In genomic region chr2:145483854-145484253, GRCh38 we compare ENCODE assay signal across 23 cellular contexts.
A peak's percentile ranks its signal among the peaks of the same experiment; 100 is the strongest.
DNase-seq lines count a peak whose midpoint lies in the region; ATAC-seq, FAIRE-seq and TF ChIP-seq lines count a peak whose summit lies in the region.
"Had no signal": no experiment of that assay in that cellular context is flagged by ENCODE, and none has a peak within 500 bp of the region (broad histone marks: within the 10 kb centered on the region; RNA-seq: fewer than 3 reads in every experiment).

No MANE protein-coding gene starts in this region.

- peaks cover 7% of the 10 kb centered on the region for H3K9me3 Mint-ChIP-seq in MCF 10A (ENCODE audit: unreplicated experiment)
- H3K9me3 Mint-ChIP-seq: CD4-positive, alpha-beta T cell; CD8-positive, alpha-beta memory T cell; H9 had no signal

- H3K4me1 Mint-ChIP-seq in MCF 10A (ENCODE audit: insufficient read depth, unreplicated experiment), result peaks cover 20% of the 10 kb centered on the region
- H3K4me1 Mint-ChIP-seq: CD8-positive, alpha-beta memory T cell had no signal

- no peak overlapping the region for H3K4me3 Mint-ChIP-seq in MCF 10A (ENCODE audit: unreplicated experiment)
- H3K4me3 Mint-ChIP-seq: B cell; CD14-positive monocyte; CD4-positive, alpha-beta T cell; CD8-positive, alpha-beta memory T cell; H9 had no signal

- no peak overlapping the region for H3K4me2 ChIP-seq in OCI-LY1 (ENCODE audit: low read length)
- no peak overlapping the region for H3K4me2 ChIP-seq in endothelial cell of umbilical vein (ENCODE audit: insufficient read depth, low read length)

- CTCF ChIA-PET in MCF 10A (lab: Yijun Ruan, JAX), result interaction anchor here (0.6 to 1.1 kb wide), 3 partner anchors 81 to 980 kb away, joined by 3 read pairs; no protein-coding TSS in a partner anchor
- CTCF ChIA-PET in endothelial cell of umbilical vein (lab: Charles Lee), result interaction anchor here (1.5 kb wide), 1 partner anchor 269 kb away, joined by 3 read pairs; no protein-coding TSS in a partner anchor

- H3K4me3 ChIP-seq in breast epithelium, result no peak overlapping the region
- no peak overlapping the region for H3K4me3 ChIP-seq in OCI-LY1 (ENCODE audit: low read depth, low read length, poor library complexity, severe bottlenecking)
- H3K4me3 ChIP-seq in endothelial cell of umbilical vein (replicated peaks in 1 of 3; ENCODE audit: insufficient read depth in 1 of 3, low read depth in 1 of 3, low read length in 3 of 3), result no peak overlapping the region
- H3K4me3 ChIP-seq: A549; BLaER1 treated with 17β-estradiol and CSF1 and Interleukin-3, amounts not matched to agents 10 nM and 100 nM had no signal

- peak; percentile 37 for FAIRE-seq in endothelial cell of umbilical vein (lab: Jason Lieb, UNC)
- FAIRE-seq: A549, D721Med, GM12891, GM18507, H1 had no signal

- no peaks in the 10 kb centered on the region for H4K20me1 ChIP-seq in OCI-LY1 (ENCODE audit: insufficient read depth, low read length)
- H4K20me1 ChIP-seq in endothelial cell of umbilical vein (replicated peaks; ENCODE audit: control insufficient read depth, extremely low read depth, insufficient read depth, low read length), result no peaks in the 10 kb centered on the region
- H4K20me1 ChIP-seq: BLaER1 treated with 17β-estradiol and CSF1 and Interleukin-3, amounts not matched to agents 10 nM and 100 nM had no signal

- TF ChIP-seq POLR2A in breast epithelium (IDR thresholded peaks at IDR 0.05) (no peak), endothelial cell of umbilical vein (IDR thresholded peaks at IDR 0.05; ENCODE audit: low read depth, low read length) (no peak)

- H3K9ac ChIP-seq in OCI-LY1 (ENCODE audit: low read length) (no peak overlapping the region), endothelial cell of umbilical vein (replicated peaks; ENCODE audit: extremely low read depth, insufficient read depth, low read length) (no peak overlapping the region)
- H3K9ac ChIP-seq: BLaER1 treated with 17β-estradiol and CSF1 and Interleukin-3, amounts not matched to agents 10 nM and 100 nM had no signal

- no peak for ATAC-seq in HG03342 (IDR thresholded peaks at IDR 0.05; ENCODE audit: unreplicated experiment)

- H3K79me2 ChIP-seq in OCI-LY1 (ENCODE audit: insufficient read depth, low read length) (no peaks in the 10 kb centered on the region), endothelial cell of umbilical vein (ENCODE audit: control insufficient read depth, insufficient read depth, low read length) (no peaks in the 10 kb centered on the region)

- no peaks in the 10 kb centered on the region for H3K9me1 ChIP-seq in endothelial cell of umbilical vein (replicated peaks; ENCODE audit: control insufficient read depth, extremely low read depth, insufficient read depth, low read length)

- no peaks in the 10 kb centered on the region for H3K27me3 Mint-ChIP-seq in MCF 10A (ENCODE audit: insufficient read depth, unreplicated experiment)
- H3K27me3 Mint-ChIP-seq: B cell; CD4-positive, alpha-beta T cell; CD8-positive, alpha-beta memory T cell had no signal

- peak overlapping the region; percentile 91 for H3K27ac Mint-ChIP-seq in MCF 10A (ENCODE audit: low read depth, unreplicated experiment)
- H3K27ac Mint-ChIP-seq: B cell; CD14-positive monocyte; CD4-positive, alpha-beta T cell; CD8-positive, alpha-beta memory T cell; H9 had no signal

- H3K36me3 ChIP-seq in breast epithelium, result no peaks in the 10 kb centered on the region
- no peaks in the 10 kb centered on the region for H3K36me3 ChIP-seq in OCI-LY1 (ENCODE audit: insufficient read depth, low read length)
- no peaks in the 10 kb centered on the region for H3K36me3 ChIP-seq in endothelial cell of umbilical vein (ENCODE audit: control insufficient read depth in 2 of 2, extremely low read depth in 1 of 2, insufficient read depth in 2 of 2, low read length in 2 of 2)
- H3K36me3 ChIP-seq: BLaER1 treated with 17β-estradiol and CSF1 and Interleukin-3, amounts not matched to agents 10 nM and 100 nM had no signal

- H2AFZ ChIP-seq in OCI-LY1 (ENCODE audit: low read length) (peak overlapping the region; percentile 72; the same call in 1 of the 2 replicates), endothelial cell of umbilical vein (ENCODE audit: low read depth, low read length) (no peak overlapping the region)

- H3K9me2 ChIP-seq in OCI-LY1 (ENCODE audit: low read depth, low read length), result no peaks in the 10 kb centered on the region

- DNase-seq in MCF 10A (ENCODE audit: unreplicated experiment) (no peak), breast epithelium (ENCODE audit: low spot score in 2 of 2) (no peak), endothelial cell of umbilical vein (ENCODE audit: low read depth, low spot score) (no peak), NCI-H526 treated with DMSO at 0.1 percent for 48 hours (lab: John Stamatoyannopoulos, UW) (no peak), 8988T (no peak), AG08395 (ENCODE audit: low spot score) (no peak)
- DNase-seq: CD4-positive, alpha-beta T cell; CD8-positive, alpha-beta memory T cell; DMS 273 treated with DMSO at 0.1 percent for 48 hours; DMS79; GDM1; H9 had no signal

- H3K27ac ChIP-seq in breast epithelium (no peak overlapping the region), OCI-LY1 (ENCODE audit: low read depth, low read length, poor library complexity, severe bottlenecking) (peak overlapping the region; percentile 61), endothelial cell of umbilical vein (ENCODE audit: insufficient read depth, low read depth, low read length) (no peak overlapping the region)
- H3K27ac ChIP-seq: 22Rv1; BLaER1 treated with 17β-estradiol and CSF1 and Interleukin-3, amounts not matched to agents 10 nM and 100 nM had no signal

- H3K9me3 ChIP-seq in breast epithelium (no peaks in the 10 kb centered on the region), OCI-LY1 (ENCODE audit: low read length) (no peaks in the 10 kb centered on the region), endothelial cell of umbilical vein (replicated peaks; ENCODE audit: control insufficient read depth, insufficient read depth, low read length) (no peaks in the 10 kb centered on the region)
- H3K9me3 ChIP-seq: A549 had no signal

- dilution Hi-C loops in endothelial cell of umbilical vein (cut with MboI; ENCODE audit: extremely low pct_ligation_motif_present, low sequenced_read_pairs), result no loop called here

- TF ChIP-seq CTCF in MCF 10A (IDR thresholded peaks at IDR 0.05; ENCODE audit: unreplicated experiment) (no peak), breast epithelium (IDR thresholded peaks at IDR 0.05) (no peak), OCI-LY1 (IDR thresholded peaks at IDR 0.05; ENCODE audit: low read length) (no peak), endothelial cell of umbilical vein (IDR thresholded peaks at IDR 0.05; ENCODE audit: extremely low read depth in 1 of 2, insufficient read depth in 1 of 2, low read depth in 1 of 2, low read length in 2 of 2) (no peak)

- BruUV-seq in MCF 10A (replicated peaks; lab: Mats Ljungman, UMichigan) (no TSS peak), endothelial cell of umbilical vein (replicated peaks; lab: Mats Ljungman, UMichigan) (no TSS peak)

- POLR2A ChIA-PET in MCF 10A (lab: Yijun Ruan, JAX), result interaction anchor here (1.2 kb wide), 1 partner anchor 1385 kb away, joined by 4 read pairs; no protein-coding TSS in a partner anchor
- POLR2A ChIA-PET in endothelial cell of umbilical vein (lab: Charles Lee), result no interaction called here

- intact Hi-C loops in MCF 10A (cut with micrococcal nuclease), result loop anchor here (1.0 to 10.0 kb wide), 6 partner anchors 268 to 1972 kb away; no protein-coding TSS in a partner anchor
- intact Hi-C loops in breast epithelium (cut with DNase I; ENCODE audit: low total_unique reads), result no loop called here
- intact Hi-C loops in endothelial cell of umbilical vein (cut with micrococcal nuclease), result loop anchor here (10.0 kb wide), 1 partner anchor 679 kb away; no protein-coding TSS in a partner anchor

- no peaks in the 10 kb centered on the region for H3K4me1 ChIP-seq in breast epithelium
- H3K4me1 ChIP-seq in OCI-LY1 (ENCODE audit: insufficient read depth, low read length, severe bottlenecking), result peaks cover 18% of the 10 kb centered on the region
- no peaks in the 10 kb centered on the region for H3K4me1 ChIP-seq in endothelial cell of umbilical vein (ENCODE audit: control insufficient read depth, extremely low read depth, insufficient read depth, low read length)

- no peaks in the 10 kb centered on the region for H3F3A ChIP-seq in OCI-LY1 (ENCODE audit: insufficient read depth, low read length)

- no peaks in the 10 kb centered on the region for H3K27me3 ChIP-seq in breast epithelium
- H3K27me3 ChIP-seq in OCI-LY1 (ENCODE audit: insufficient read depth, low read length), result no peaks in the 10 kb centered on the region
- no peaks in the 10 kb centered on the region for H3K27me3 ChIP-seq in endothelial cell of umbilical vein (ENCODE audit: control insufficient read depth in 2 of 2, insufficient read depth in 2 of 2, low read length in 2 of 2)
- H3K27me3 ChIP-seq: BLaER1 treated with 17β-estradiol and CSF1 and Interleukin-3, amounts not matched to agents 10 nM and 100 nM had no signal

- H3K36me3 Mint-ChIP-seq in MCF 10A (ENCODE audit: insufficient read depth, unreplicated experiment), result no peaks in the 10 kb centered on the region
- H3K36me3 Mint-ChIP-seq: CD14-positive monocyte; CD8-positive, alpha-beta memory T cell had no signal

TF ChIP-seq in endothelial cell of umbilical vein, 7 proteins besides CTCF, POLR2A, EP300 and RAD21:
- TF ChIP-seq MYC (IDR thresholded peaks at IDR 0.05; ENCODE audit: low read depth, low read length) (no peak), JUN (IDR thresholded peaks at IDR 0.05; ENCODE audit: borderline replicate concordance, insufficient read depth, insufficient read length, low read depth) (no peak), EZH2 (IDR thresholded peaks at IDR 0.05; ENCODE audit: borderline replicate concordance, low read depth, low read length, severe bottlenecking) (no peak), GATA2 (IDR thresholded peaks at IDR 0.05; ENCODE audit: insufficient read depth, insufficient read length, low read depth, low read length) (no peak), FOS (IDR thresholded peaks at IDR 0.05; ENCODE audit: borderline replicate concordance, insufficient read depth, low read length) (no peak), POLR2AphosphoS5 (IDR thresholded peaks at IDR 0.05; ENCODE audit: insufficient read depth, low read depth, low read length) (no peak)
- TF ChIP-seq, protein P1, sequence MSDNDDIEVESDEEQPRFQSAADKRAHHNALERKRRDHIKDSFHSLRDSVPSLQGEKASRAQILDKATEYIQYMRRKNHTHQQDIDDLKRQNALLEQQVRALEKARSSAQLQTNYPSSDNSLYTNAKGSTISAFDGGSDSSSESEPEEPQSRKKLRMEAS (IDR thresholded peaks at IDR 0.05; ENCODE audit: insufficient read depth, insufficient read length), result no peak
